Comparison of ENCODE assay signal across 29 cellular contexts in the genomic region with DNA sequence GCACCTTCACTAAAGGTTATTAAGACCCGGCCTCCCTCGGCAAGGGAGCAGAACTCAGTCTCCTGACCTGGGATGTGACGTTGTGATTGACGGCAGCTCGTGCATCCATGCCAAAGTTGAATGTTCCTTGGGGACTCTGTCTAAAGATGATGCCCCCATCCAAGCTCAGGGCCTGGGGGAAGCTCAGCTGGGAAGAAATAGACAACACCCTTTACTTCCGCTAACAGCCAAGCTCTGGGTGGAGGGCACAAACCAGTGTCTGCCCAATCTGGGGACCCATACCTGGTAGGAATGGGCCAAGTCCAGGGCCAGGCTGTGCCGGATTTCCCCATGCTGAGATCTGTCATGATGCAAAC.
"Had no signal": no experiment of that assay in that cellular context is flagged by ENCODE, and none has a peak within 500 bp of the region (broad histone marks: within the 10 kb centered on the region; RNA-seq: fewer than 3 reads in every experiment).

No MANE protein-coding gene starts in this region.

- H3K4me3 Mint-ChIP-seq: naive B cell; naive thymus-derived CD8-positive, alpha-beta T cell; nephron progenitor cell; neural crest cell; stimulated activated effector memory CD8-positive, alpha-beta T cell treated with anti-CD3 and anti-CD28 coated beads, Interleukin-12 subunit alpha, Interleukin-12 subunit beta, amount 100 ng/mL, for 72 hours; stimulated activated naive B cell treated with anti-CD40 and anti-IgM and Interleukin-4, amounts not matched to agents 10 μg/mL and 1 μg/mL and 100 μg/mL, for 72 hours; stimulated activated naive CD8-positive, alpha-beta T cell treated with anti-CD3 and anti-CD28 coated beads, Interleukin-15, amount 100 ng/mL, for 72 hours; type B pancreatic cell had no signal

- H3K4me1 ChIP-seq: parathyroid adenoma, psoas muscle, suprapubic skin, testis, tibial artery, transverse colon, vagina had no signal

- H3K27me3 Mint-ChIP-seq: stimulated activated naive CD8-positive, alpha-beta T cell treated with anti-CD3 and anti-CD28 coated beads, Interleukin-15, amount 100 ng/mL, for 72 hours had no signal

- H2AFZ ChIP-seq: parathyroid adenoma had no signal

- ATAC-seq: naive thymus-derived CD8-positive, alpha-beta T cell; psoas muscle; right cardiac atrium; sciatic nerve; stimulated activated effector memory CD8-positive, alpha-beta T cell treated with anti-CD3 and anti-CD28 coated beads, Interleukin-12 subunit alpha, Interleukin-12 subunit beta, amount 100 ng/mL, for 72 hours; stimulated activated naive B cell treated with anti-CD40 and anti-IgM and Interleukin-4, amounts not matched to agents 10 μg/mL and 1 μg/mL and 100 μg/mL, for 72 hours; stimulated activated naive CD8-positive, alpha-beta T cell treated with anti-CD3 and anti-CD28 coated beads, Interleukin-15, amount 100 ng/mL, for 72 hours had no signal

- H3K27ac Mint-ChIP-seq: naive B cell; naive thymus-derived CD8-positive, alpha-beta T cell; nephron progenitor cell; progenitor cell of endocrine pancreas; stimulated activated effector memory CD8-positive, alpha-beta T cell treated with anti-CD3 and anti-CD28 coated beads, Interleukin-12 subunit alpha, Interleukin-12 subunit beta, amount 100 ng/mL, for 72 hours; stimulated activated naive B cell treated with anti-CD40 and anti-IgM and Interleukin-4, amounts not matched to agents 10 μg/mL and 1 μg/mL and 100 μg/mL, for 72 hours; stimulated activated naive CD8-positive, alpha-beta T cell treated with anti-CD3 and anti-CD28 coated beads, Interleukin-15, amount 100 ng/mL, for 72 hours; type B pancreatic cell had no signal

- H3K4me1 Mint-ChIP-seq: naive B cell; naive thymus-derived CD8-positive, alpha-beta T cell; neural crest cell; stimulated activated effector memory CD8-positive, alpha-beta T cell treated with anti-CD3 and anti-CD28 coated beads, Interleukin-12 subunit alpha, Interleukin-12 subunit beta, amount 100 ng/mL, for 72 hours; stimulated activated naive B cell treated with anti-CD40 and anti-IgM and Interleukin-4, amounts not matched to agents 10 μg/mL and 1 μg/mL and 100 μg/mL, for 72 hours; stimulated activated naive CD8-positive, alpha-beta T cell treated with anti-CD3 and anti-CD28 coated beads, Interleukin-15, amount 100 ng/mL, for 72 hours had no signal

- H3K79me2 ChIP-seq: parathyroid adenoma had no signal

- FAIRE-seq: urothelium cell line had no signal

- H3K9ac ChIP-seq: parathyroid adenoma had no signal

- DNase-seq: naive B cell; naive thymus-derived CD8-positive, alpha-beta T cell; nephron progenitor cell; nucleus accumbens; ovary; psoas muscle; stimulated activated CD4-positive, alpha-beta T cell treated with anti-CD3 and anti-CD28 coated beads, Interleukin-15, amount 100 ng/mL, for 24 hours; stimulated activated CD4-positive, alpha-beta T cell treated with anti-CD3 and anti-CD28 coated beads, Interleukin-2, amount 100 ng/mL, for 24 hours; stimulated activated CD4-positive, alpha-beta T cell treated with anti-CD3 and anti-CD28 coated beads, Interleukin-2, amount 100 ng/mL, for 48 hours; stimulated activated CD4-positive, alpha-beta T cell treated with anti-CD3 and anti-CD28 coated beads, Interleukin-4, amount 100 ng/mL, for 24 hours; stimulated activated naive B cell treated with anti-CD40 and anti-IgM and Interleukin-4, amounts not matched to agents 10 μg/mL and 1 μg/mL and 100 μg/mL, for 72 hours; stimulated activated naive CD4-positive, alpha-beta T cell treated with Interleukin-2 at 50 U/mL for 16 hours; stimulated activated naive CD8-positive, alpha-beta T cell treated with anti-CD3 and anti-CD28 coated beads, Interleukin-15, amount 100 ng/mL, for 72 hours; substantia nigra; testis; tibial artery; transverse colon had no signal

- H3K9me3 Mint-ChIP-seq: neural crest cell; stimulated activated effector memory CD8-positive, alpha-beta T cell treated with anti-CD3 and anti-CD28 coated beads, Interleukin-12 subunit alpha, Interleukin-12 subunit beta, amount 100 ng/mL, for 72 hours had no signal

- H3K27me3 ChIP-seq: neutrophil, ovary, suprapubic skin, testis, tibial artery, transverse colon, vagina had no signal

- H3K4me3 ChIP-seq: ovary, psoas muscle, skin epidermis, suprapubic skin, testis, tibial artery, transverse colon, vagina had no signal

- H3K9me3 ChIP-seq: testis had no signal

- H3K27ac ChIP-seq: neutrophil, ovary, parathyroid adenoma, psoas muscle, skin epidermis, suprapubic skin, testis, tibial artery, transverse colon, vagina had no signal

- H3K36me3 Mint-ChIP-seq: stimulated activated effector memory CD8-positive, alpha-beta T cell treated with anti-CD3 and anti-CD28 coated beads, Interleukin-12 subunit alpha, Interleukin-12 subunit beta, amount 100 ng/mL, for 72 hours; type B pancreatic cell had no signal

- H3K36me3 ChIP-seq: neutrophil, ovary, suprapubic skin, transverse colon, vagina had no signal
